8 cellular contexts compared by ENCODE assay signal in genomic region chr9:5438301-5439162, GRCh38. TPM values are rescaled to one million over a fixed set of nuclear protein-coding genes. Genes with fewer than 3 reads are reported as not detected.
DNase-seq lines count a peak whose midpoint lies in the region; ATAC-seq, FAIRE-seq and TF ChIP-seq lines count a peak whose summit lies in the region.

No MANE protein-coding gene starts in this region.

- peak overlapping the region; percentile 80 to 95 (median 88) for H3K27ac ChIP-seq in body of pancreas
- H3K27ac ChIP-seq in liver (ENCODE audit: low read depth in 1 of 2, low read length in 2 of 2) = peak overlapping the region; percentile 32 to 95

- intact Hi-C loops in body of pancreas (cut with DNase I) = loop anchor here (10.0 kb wide), 1 partner anchor 94 kb away; no protein-coding TSS in a partner anchor

- peak; percentile 80 for FAIRE-seq in RCC 7860 (lab: Jason Lieb, UNC)

- H3K4me1 Mint-ChIP-seq in stimulated activated naive CD8-positive, alpha-beta T cell treated with anti-CD3 and anti-CD28 coated beads, Interleukin-15, Interleukin-2, amounts not matched to agents 100 ng/mL and 50 ng/mL, for 24 hours (ENCODE audit: low read depth) = peaks cover 65% of the 10 kb centered on the region

- peak overlapping the region; percentile 98 for H3K27ac Mint-ChIP-seq in stimulated activated naive CD8-positive, alpha-beta T cell treated with anti-CD3 and anti-CD28 coated beads, Interleukin-15, Interleukin-2, amounts not matched to agents 100 ng/mL and 50 ng/mL, for 24 hours

- no peaks in the 10 kb centered on the region for H3K27me3 Mint-ChIP-seq in stimulated activated naive CD8-positive, alpha-beta T cell treated with anti-CD3 and anti-CD28 coated beads, Interleukin-15, Interleukin-2, amounts not matched to agents 100 ng/mL and 50 ng/mL, for 24 hours

- 58 to 59% methylated on average over 21 of the region's 21 CpGs for WGBS in body of pancreas, 2 donors
- 72% methylated on average over 21 of the region's 21 CpGs for WGBS in liver

- TF ChIP-seq CTCF in body of pancreas (IDR thresholded peaks at IDR 0.05) (no peak), liver (IDR thresholded peaks at IDR 0.05; ENCODE audit: low read depth, low read length, missing input control) (no peak)

- H3K9me3 ChIP-seq in body of pancreas = no peaks in the 10 kb centered on the region
- H3K9me3 ChIP-seq in liver (ENCODE audit: control insufficient read depth in 4 of 4, low read length in 3 of 4) = no peaks in the 10 kb centered on the region

- H3K27me3 ChIP-seq in body of pancreas = no peaks in the 10 kb centered on the region
- no peaks in the 10 kb centered on the region for H3K27me3 ChIP-seq in liver (ENCODE audit: control insufficient read depth in 4 of 4, insufficient read depth in 4 of 4, low read length in 3 of 4)

- TF ChIP-seq POLR2A in body of pancreas (IDR thresholded peaks at IDR 0.05) = no peak

- peaks cover 29% of the 10 kb centered on the region for H3K36me3 Mint-ChIP-seq in stimulated activated naive CD8-positive, alpha-beta T cell treated with anti-CD3 and anti-CD28 coated beads, Interleukin-15, Interleukin-2, amounts not matched to agents 100 ng/mL and 50 ng/mL, for 24 hours (ENCODE audit: low read depth)

- H3K36me3 ChIP-seq in body of pancreas (replicated peaks in 1 of 2; ENCODE audit: insufficient read depth in 1 of 2, low read depth in 2 of 2) (no peaks in the 10 kb centered on the region), liver (ENCODE audit: control insufficient read depth in 4 of 4, insufficient read depth in 3 of 4, low read depth in 1 of 4, low read length in 3 of 4) (peaks cover 0 to 5% (median 2%) of the 10 kb centered on the region in 4 donors)

- DNase-seq in RCC 7860 (ENCODE audit: low spot score) (peak; percentile 88), body of pancreas (peak in 1 of 4 donors; percentile 28), NCI-H1694 treated with DMSO at 0.1 percent for 48 hours (lab: John Stamatoyannopoulos, UW) (no peak), NCI-H1436 treated with DMSO at 0.1 percent for 48 hours (lab: John Stamatoyannopoulos, UW) (no peak)

- peak; percentile 67 for ATAC-seq in GM18517 (IDR thresholded peaks at IDR 0.05; ENCODE audit: unreplicated experiment)
- ATAC-seq in HG02642 (IDR thresholded peaks at IDR 0.05; ENCODE audit: poor library complexity, unreplicated experiment) = peak; percentile 63
- ATAC-seq in body of pancreas = no peak

- H3K4me1 ChIP-seq in body of pancreas (peaks cover 13% of the 10 kb centered on the region), liver (ENCODE audit: control insufficient read depth in 4 of 4, insufficient read depth in 4 of 4, low read length in 3 of 4) (peaks cover 4 to 16% (median 9%) of the 10 kb centered on the region in 4 donors)

- H3K4me3 ChIP-seq in body of pancreas = no peak overlapping the region
- peak overlapping the region; percentile 9 to 78 (median 35) for H3K4me3 ChIP-seq in liver (ENCODE audit: low read depth in 1 of 3, low read length in 3 of 3)

- H3K9me3 Mint-ChIP-seq in stimulated activated naive CD8-positive, alpha-beta T cell treated with anti-CD3 and anti-CD28 coated beads, Interleukin-15, Interleukin-2, amounts not matched to agents 100 ng/mL and 50 ng/mL, for 24 hours = peaks cover 4% of the 10 kb centered on the region

- TF ChIP-seq RAD21 in liver (IDR thresholded peaks at IDR 0.05) = no peak

- H3K9ac ChIP-seq in liver (ENCODE audit: low read depth in 1 of 2, low read length in 2 of 2) = no peak overlapping the region

- H3K4me3 Mint-ChIP-seq in stimulated activated naive CD8-positive, alpha-beta T cell treated with anti-CD3 and anti-CD28 coated beads, Interleukin-15, Interleukin-2, amounts not matched to agents 100 ng/mL and 50 ng/mL, for 24 hours = peak overlapping the region; percentile 92

TF ChIP-seq in liver, 16 proteins besides CTCF, POLR2A, EP300 and RAD21:
- TF ChIP-seq ZBTB33 (IDR thresholded peaks at IDR 0.05) (no peak), EGR1 (IDR thresholded peaks at IDR 0.05; ENCODE audit: low read depth in 2 of 2) (no peak), REST (IDR thresholded peaks at IDR 0.05) (no peak), SP1 (IDR thresholded peaks at IDR 0.05) (no peak), RXRA (IDR thresholded peaks at IDR 0.05) (no peak)

RNA-seq across cellular contexts. Expression of gene PLGRKT, which starts 0.8 kb away (rescaled TPM):
- total RNA-seq in body of pancreas = 1 to 10 TPM; 3.3 to 7.8 TPM
- total RNA-seq in liver = 1 to 10 TPM; 4.1 to 4.5 TPM
- polyA plus RNA-seq in liver = 10 to 100 TPM in 1 of 2 donors, 1 to 10 TPM in 1; 9.9 to 11.3 TPM

RNA-seq across cellular contexts. Expression of gene CD274, which starts 11.8 kb away (rescaled TPM):
- 1 to 10 TPM; 1.6 to 3.6 TPM for total RNA-seq in body of pancreas
- total RNA-seq in liver = 1 to 10 TPM; 2.5 to 3.1 TPM
- 1 to 10 TPM; 1.0 to 1.2 TPM for polyA plus RNA-seq in liver

Comparison
In these comparisons a context has a peak if more than half of its experiments do, and no peak if none do; other contexts are left out.
1. H3K4me3 ChIP-seq: peak in liver (3 of 3); none in body of pancreas (0 of 2).